ENCODE assay signal across 1 cellular context in the genomic region with DNA sequence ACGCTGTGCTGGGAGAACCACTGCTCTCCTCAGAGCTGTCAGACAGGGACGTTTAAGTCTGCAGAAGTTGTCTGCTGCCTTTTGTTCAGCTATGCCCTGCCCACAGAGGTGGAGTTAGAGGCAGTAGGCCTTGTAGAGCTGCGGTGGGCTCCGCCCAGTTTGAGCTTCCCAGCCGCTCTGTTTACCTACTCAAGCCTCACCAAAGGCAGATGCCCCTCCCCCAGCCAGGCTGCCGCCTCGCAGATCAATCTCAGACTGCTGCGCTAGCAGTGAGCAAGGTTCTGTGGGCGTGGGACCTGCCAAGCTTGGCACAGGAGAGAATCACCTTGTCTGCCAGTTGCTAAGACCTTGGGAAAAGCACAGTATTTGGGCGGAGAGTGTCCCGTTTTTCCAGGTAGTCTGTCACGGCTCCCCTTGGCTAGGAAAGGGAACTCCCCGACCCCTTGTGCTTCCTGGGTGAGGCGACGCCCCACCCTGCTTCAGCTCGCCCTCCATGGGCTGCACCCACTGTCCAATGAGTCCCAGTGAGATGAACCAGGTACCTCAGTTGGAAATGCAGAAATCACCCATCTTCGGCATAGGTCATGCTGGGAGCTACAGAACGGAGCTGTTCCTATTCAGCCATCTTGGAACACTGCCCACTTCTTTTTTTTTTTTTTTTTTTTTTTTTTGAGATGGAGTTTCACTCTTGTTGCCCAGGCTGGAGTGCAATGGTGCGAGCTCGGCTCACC.
TF ChIP-seq lines count a peak whose summit lies in the region.
"Not testable (repeated sequence)": the region's sequence is repeated elsewhere in the genome, so short reads cannot be mapped to it uniquely, and the experiment has no call there.

No MANE protein-coding gene starts in this region.

TF ChIP-seq in HepG2, 621 proteins besides CTCF, POLR2A, EP300 and RAD21 (continues in another document):
- TF ChIP-seq FOXA3 (CRISPR knock-in tag; IDR thresholded peaks at IDR 0.05) (peak; percentile 70), ZSCAN31 (CRISPR knock-in tag; IDR thresholded peaks at IDR 0.05; ENCODE audit: low read depth) (0 out of 2 replicates have a peak, but pooled peaks have one; percentile 35), ZNF792 (CRISPR knock-in tag; IDR thresholded peaks at IDR 0.05) (0 out of 2 replicates have a peak, but pooled peaks have one; percentile 37), MYC (CRISPR knock-in tag; IDR thresholded peaks at IDR 0.05; ENCODE audit: borderline replicate concordance) (peak; percentile 21; the same call in 1 of the 2 replicates), TBX3 (IDR thresholded peaks at IDR 0.05; ENCODE audit: borderline replicate concordance) (0 out of 2 replicates have a peak, but pooled peaks have one; percentile 22), KLF16 (CRISPR knock-in tag; IDR thresholded peaks at IDR 0.05) (0 out of 4 replicates have a peak, but pooled peaks of 1 of the 2 experiments have one; percentile 33), SMAD3 (CRISPR knock-in tag; IDR thresholded peaks at IDR 0.05) (peak; percentile 41; the same call in 1 of the 2 replicates), CBFB (CRISPR knock-in tag; IDR thresholded peaks at IDR 0.05) (0 out of 2 replicates have a peak, but pooled peaks have one; percentile 44), ZNF431 (CRISPR knock-in tag; IDR thresholded peaks at IDR 0.05; ENCODE audit: borderline replicate concordance, low read depth) (0 out of 2 replicates have a peak, but pooled peaks have one; percentile 29), MTA1 (CRISPR knock-in tag; IDR thresholded peaks at IDR 0.05; ENCODE audit: borderline replicate concordance) (peak; percentile 94), ZFP1 (CRISPR knock-in tag; IDR thresholded peaks at IDR 0.05) (0 out of 2 replicates have a peak, but pooled peaks have one; percentile 53), KMT2A (CRISPR knock-in tag; IDR thresholded peaks at IDR 0.05) (0 out of 2 replicates have a peak, but pooled peaks have one; percentile 28), POLR2AphosphoS5 (IDR thresholded peaks at IDR 0.05; ENCODE audit: low read depth, low read length) (peak; percentile 34; the same call in 1 of the 2 replicates), HMG20B (CRISPR knock-in tag; conservative IDR thresholded peaks at IDR 0.05) (peak; percentile 62; the same call in 1 of the 2 replicates), RXRB (CRISPR knock-in tag; IDR thresholded peaks at IDR 0.05; ENCODE audit: borderline replicate concordance) (peak; percentile 19; the same call in 1 of the 2 replicates), SAP130 (CRISPR knock-in tag; IDR thresholded peaks at IDR 0.05; ENCODE audit: low read depth) (peak; percentile 77), PHF8 (CRISPR knock-in tag; IDR thresholded peaks at IDR 0.05) (0 out of 2 replicates have a peak, but pooled peaks have one; percentile 34), ZNF441 (CRISPR knock-in tag; IDR thresholded peaks at IDR 0.05; ENCODE audit: borderline replicate concordance) (peak; percentile 39; the same call in 1 of the 2 replicates), MAZ (CRISPR knock-in tag; IDR thresholded peaks at IDR 0.05; ENCODE audit: low read depth) (0 out of 2 replicates have a peak, but pooled peaks have one; percentile 36), SOX5 (CRISPR knock-in tag; IDR thresholded peaks at IDR 0.05; ENCODE audit: borderline replicate concordance) (peak; percentile 31; the same call in 1 of the 2 replicates), SKI (IDR thresholded peaks at IDR 0.05; ENCODE audit: partially characterized antibody) (peak; percentile 80), ZNF224 (CRISPR knock-in tag; IDR thresholded peaks at IDR 0.05) (0 out of 2 replicates have a peak, but pooled peaks have one; percentile 44), SP1 (CRISPR knock-in tag; IDR thresholded peaks at IDR 0.05) (peak; percentile 33; the same call in 1 of the 2 replicates), SOX13 (CRISPR knock-in tag; conservative IDR thresholded peaks at IDR 0.05 in 1 of 2, IDR thresholded peaks at IDR 0.05 in 1 of 2) (peak in 1 of 2 experiments; percentile 73; a peak in 2 of 4 replicates), KDM6A (CRISPR knock-in tag; IDR thresholded peaks at IDR 0.05; ENCODE audit: low read depth) (peak; percentile 32; the same call in 1 of the 2 replicates), RXRA (CRISPR knock-in tag; IDR thresholded peaks at IDR 0.05) (peak; percentile 76; the same call in 1 of the 2 replicates), CBX5 (CRISPR knock-in tag; IDR thresholded peaks at IDR 0.05; ENCODE audit: borderline replicate concordance) (peak; percentile 29; the same call in 1 of the 2 replicates), SALL1 (CRISPR knock-in tag; IDR thresholded peaks at IDR 0.05) (peak; percentile 89)
- TF ChIP-seq, protein P1, sequence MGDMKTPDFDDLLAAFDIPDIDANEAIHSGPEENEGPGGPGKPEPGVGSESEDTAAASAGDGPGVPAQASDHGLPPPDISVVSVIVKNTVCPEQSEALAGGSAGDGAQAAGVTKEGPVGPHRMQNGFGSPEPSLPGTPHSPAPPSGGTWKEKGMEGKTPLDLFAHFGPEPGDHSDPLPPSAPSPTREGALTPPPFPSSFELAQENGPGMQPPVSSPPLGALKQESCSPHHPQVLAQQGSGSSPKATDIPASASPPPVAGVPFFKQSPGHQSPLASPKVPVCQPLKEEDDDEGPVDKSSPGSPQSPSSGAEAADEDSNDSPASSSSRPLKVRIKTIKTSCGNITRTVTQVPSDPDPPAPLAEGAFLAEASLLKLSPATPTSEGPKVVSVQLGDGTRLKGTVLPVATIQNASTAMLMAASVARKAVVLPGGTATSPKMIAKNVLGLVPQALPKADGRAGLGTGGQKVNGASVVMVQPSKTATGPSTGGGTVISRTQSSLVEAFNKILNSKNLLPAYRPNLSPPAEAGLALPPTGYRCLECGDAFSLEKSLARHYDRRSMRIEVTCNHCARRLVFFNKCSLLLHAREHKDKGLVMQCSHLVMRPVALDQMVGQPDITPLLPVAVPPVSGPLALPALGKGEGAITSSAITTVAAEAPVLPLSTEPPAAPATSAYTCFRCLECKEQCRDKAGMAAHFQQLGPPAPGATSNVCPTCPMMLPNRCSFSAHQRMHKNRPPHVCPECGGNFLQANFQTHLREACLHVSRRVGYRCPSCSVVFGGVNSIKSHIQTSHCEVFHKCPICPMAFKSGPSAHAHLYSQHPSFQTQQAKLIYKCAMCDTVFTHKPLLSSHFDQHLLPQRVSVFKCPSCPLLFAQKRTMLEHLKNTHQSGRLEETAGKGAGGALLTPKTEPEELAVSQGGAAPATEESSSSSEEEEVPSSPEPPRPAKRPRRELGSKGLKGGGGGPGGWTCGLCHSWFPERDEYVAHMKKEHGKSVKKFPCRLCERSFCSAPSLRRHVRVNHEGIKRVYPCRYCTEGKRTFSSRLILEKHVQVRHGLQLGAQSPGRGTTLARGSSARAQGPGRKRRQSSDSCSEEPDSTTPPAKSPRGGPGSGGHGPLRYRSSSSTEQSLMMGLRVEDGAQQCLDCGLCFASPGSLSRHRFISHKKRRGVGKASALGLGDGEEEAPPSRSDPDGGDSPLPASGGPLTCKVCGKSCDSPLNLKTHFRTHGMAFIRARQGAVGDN (CRISPR knock-in tag; IDR thresholded peaks at IDR 0.05) = peak; percentile 87
- TF ChIP-seq, protein P2, sequence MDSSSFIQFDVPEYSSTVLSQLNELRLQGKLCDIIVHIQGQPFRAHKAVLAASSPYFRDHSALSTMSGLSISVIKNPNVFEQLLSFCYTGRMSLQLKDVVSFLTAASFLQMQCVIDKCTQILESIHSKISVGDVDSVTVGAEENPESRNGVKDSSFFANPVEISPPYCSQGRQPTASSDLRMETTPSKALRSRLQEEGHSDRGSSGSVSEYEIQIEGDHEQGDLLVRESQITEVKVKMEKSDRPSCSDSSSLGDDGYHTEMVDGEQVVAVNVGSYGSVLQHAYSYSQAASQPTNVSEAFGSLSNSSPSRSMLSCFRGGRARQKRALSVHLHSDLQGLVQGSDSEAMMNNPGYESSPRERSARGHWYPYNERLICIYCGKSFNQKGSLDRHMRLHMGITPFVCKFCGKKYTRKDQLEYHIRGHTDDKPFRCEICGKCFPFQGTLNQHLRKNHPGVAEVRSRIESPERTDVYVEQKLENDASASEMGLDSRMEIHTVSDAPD (CRISPR knock-in tag; IDR thresholded peaks at IDR 0.05) = peak; percentile 63; the same call in 1 of the 2 replicates
- TF ChIP-seq, protein P3, sequence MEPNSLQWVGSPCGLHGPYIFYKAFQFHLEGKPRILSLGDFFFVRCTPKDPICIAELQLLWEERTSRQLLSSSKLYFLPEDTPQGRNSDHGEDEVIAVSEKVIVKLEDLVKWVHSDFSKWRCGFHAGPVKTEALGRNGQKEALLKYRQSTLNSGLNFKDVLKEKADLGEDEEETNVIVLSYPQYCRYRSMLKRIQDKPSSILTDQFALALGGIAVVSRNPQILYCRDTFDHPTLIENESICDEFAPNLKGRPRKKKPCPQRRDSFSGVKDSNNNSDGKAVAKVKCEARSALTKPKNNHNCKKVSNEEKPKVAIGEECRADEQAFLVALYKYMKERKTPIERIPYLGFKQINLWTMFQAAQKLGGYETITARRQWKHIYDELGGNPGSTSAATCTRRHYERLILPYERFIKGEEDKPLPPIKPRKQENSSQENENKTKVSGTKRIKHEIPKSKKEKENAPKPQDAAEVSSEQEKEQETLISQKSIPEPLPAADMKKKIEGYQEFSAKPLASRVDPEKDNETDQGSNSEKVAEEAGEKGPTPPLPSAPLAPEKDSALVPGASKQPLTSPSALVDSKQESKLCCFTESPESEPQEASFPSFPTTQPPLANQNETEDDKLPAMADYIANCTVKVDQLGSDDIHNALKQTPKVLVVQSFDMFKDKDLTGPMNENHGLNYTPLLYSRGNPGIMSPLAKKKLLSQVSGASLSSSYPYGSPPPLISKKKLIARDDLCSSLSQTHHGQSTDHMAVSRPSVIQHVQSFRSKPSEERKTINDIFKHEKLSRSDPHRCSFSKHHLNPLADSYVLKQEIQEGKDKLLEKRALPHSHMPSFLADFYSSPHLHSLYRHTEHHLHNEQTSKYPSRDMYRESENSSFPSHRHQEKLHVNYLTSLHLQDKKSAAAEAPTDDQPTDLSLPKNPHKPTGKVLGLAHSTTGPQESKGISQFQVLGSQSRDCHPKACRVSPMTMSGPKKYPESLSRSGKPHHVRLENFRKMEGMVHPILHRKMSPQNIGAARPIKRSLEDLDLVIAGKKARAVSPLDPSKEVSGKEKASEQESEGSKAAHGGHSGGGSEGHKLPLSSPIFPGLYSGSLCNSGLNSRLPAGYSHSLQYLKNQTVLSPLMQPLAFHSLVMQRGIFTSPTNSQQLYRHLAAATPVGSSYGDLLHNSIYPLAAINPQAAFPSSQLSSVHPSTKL (CRISPR knock-in tag; IDR thresholded peaks at IDR 0.05) = peak; percentile 65; the same call in 1 of the 2 replicates
- TF ChIP-seq, protein P4, sequence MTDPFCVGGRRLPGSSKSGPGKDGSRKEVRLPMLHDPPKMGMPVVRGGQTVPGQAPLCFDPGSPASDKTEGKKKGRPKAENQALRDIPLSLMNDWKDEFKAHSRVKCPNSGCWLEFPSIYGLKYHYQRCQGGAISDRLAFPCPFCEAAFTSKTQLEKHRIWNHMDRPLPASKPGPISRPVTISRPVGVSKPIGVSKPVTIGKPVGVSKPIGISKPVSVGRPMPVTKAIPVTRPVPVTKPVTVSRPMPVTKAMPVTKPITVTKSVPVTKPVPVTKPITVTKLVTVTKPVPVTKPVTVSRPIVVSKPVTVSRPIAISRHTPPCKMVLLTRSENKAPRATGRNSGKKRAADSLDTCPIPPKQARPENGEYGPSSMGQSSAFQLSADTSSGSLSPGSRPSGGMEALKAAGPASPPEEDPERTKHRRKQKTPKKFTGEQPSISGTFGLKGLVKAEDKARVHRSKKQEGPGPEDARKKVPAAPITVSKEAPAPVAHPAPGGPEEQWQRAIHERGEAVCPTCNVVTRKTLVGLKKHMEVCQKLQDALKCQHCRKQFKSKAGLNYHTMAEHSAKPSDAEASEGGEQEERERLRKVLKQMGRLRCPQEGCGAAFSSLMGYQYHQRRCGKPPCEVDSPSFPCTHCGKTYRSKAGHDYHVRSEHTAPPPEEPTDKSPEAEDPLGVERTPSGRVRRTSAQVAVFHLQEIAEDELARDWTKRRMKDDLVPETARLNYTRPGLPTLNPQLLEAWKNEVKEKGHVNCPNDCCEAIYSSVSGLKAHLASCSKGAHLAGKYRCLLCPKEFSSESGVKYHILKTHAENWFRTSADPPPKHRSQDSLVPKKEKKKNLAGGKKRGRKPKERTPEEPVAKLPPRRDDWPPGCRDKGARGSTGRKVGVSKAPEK (CRISPR knock-in tag; IDR thresholded peaks at IDR 0.05; ENCODE audit: borderline replicate concordance) = peak; percentile 78; the same call in 1 of the 2 replicates
- TF ChIP-seq MAZ (IDR thresholded peaks at IDR 0.05; ENCODE audit: borderline replicate concordance, low read depth, low read length); SP1 (IDR thresholded peaks at IDR 0.05); SOX13 (IDR thresholded peaks at IDR 0.05): not testable (repeated sequence)
- TF ChIP-seq, protein P5, sequence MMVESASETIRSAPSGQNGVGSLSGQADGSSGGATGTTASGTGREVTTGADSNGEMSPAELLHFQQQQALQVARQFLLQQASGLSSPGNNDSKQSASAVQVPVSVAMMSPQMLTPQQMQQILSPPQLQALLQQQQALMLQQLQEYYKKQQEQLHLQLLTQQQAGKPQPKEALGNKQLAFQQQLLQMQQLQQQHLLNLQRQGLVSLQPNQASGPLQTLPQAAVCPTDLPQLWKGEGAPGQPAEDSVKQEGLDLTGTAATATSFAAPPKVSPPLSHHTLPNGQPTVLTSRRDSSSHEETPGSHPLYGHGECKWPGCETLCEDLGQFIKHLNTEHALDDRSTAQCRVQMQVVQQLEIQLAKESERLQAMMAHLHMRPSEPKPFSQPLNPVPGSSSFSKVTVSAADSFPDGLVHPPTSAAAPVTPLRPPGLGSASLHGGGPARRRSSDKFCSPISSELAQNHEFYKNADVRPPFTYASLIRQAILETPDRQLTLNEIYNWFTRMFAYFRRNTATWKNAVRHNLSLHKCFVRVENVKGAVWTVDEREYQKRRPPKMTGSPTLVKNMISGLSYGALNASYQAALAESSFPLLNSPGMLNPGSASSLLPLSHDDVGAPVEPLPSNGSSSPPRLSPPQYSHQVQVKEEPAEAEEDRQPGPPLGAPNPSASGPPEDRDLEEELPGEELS (CRISPR knock-in tag; IDR thresholded peaks at IDR 0.05) = peak; percentile 56; the same call in 1 of the 2 replicates
- TF ChIP-seq, protein P6, sequence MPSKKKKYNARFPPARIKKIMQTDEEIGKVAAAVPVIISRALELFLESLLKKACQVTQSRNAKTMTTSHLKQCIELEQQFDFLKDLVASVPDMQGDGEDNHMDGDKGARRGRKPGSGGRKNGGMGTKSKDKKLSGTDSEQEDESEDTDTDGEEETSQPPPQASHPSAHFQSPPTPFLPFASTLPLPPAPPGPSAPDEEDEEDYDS (CRISPR knock-in tag; IDR thresholded peaks at IDR 0.05) = peak; percentile 95
